8 cellular contexts compared by ENCODE assay signal in genomic region chr19:48618916-48619691, GRCh38. TPM values are rescaled to one million over a fixed set of nuclear protein-coding genes. Genes with fewer than 3 reads are reported as not detected.
A peak's percentile ranks its signal among the peaks of the same experiment; 100 is the strongest.
DNase-seq lines count a peak whose midpoint lies in the region; ATAC-seq, FAIRE-seq and TF ChIP-seq lines count a peak whose summit lies in the region.

Gene RPL18, minus strand, starts transcription at chr19:48619178. Its CDS starts 35 bp downstream, at chr19:48619143.
Gene SPHK2, plus strand, starts transcription at chr19:48619506. Its CDS starts 1,009 bp downstream, at chr19:48620515.

- TF ChIP-seq EP300 in HepG2 (IDR thresholded peaks at IDR 0.05; ENCODE audit: low read depth in 2 of 2, low read length in 2 of 2) (peak in 1 of 2 experiments; percentile 32; a peak in 1 of 4 replicates), HepG2 (CRISPR knock-in tag; IDR thresholded peaks at IDR 0.05; ENCODE audit: borderline replicate concordance) (peak; percentile 42; the same call in 1 of the 2 replicates)

- POLR2A ChIA-PET in HepG2 (lab: Yijun Ruan, JAX): interaction anchor here (0.6 to 1.6 kb wide), 41 partner anchors 9 to 1023 kb away, joined by 3 to 61 read pairs (median 5); partner anchors contain the start of genes CA11, DBP, NUCB1 and SCAF1

- H3K36me3 Mint-ChIP-seq in dendritic cell treated with granulocyte-macrophage colony-stimulating factor and Interleukin-4, amounts not matched to agents 40 ng/mL and 50 ng/mL, for 4 days (ENCODE audit: low read depth): peaks cover 69% of the 10 kb centered on the region

- H3K27ac ChIP-seq in C4-2B: peak within 1 kb of the TSS; percentile 96
- H3K27ac ChIP-seq in HepG2 (ENCODE audit: extremely low read length, insufficient read depth, low read length): peak within 1 kb of the TSS; percentile 76

- H3K27me3 ChIP-seq in HepG2 (ENCODE audit: control insufficient read depth in 1 of 2, insufficient read depth in 2 of 2, low read length in 2 of 2): no peaks in the 10 kb centered on the region; a peak in 1 of 5 replicates

- TF ChIP-seq RAD21 in HepG2 (CRISPR knock-in tag; IDR thresholded peaks at IDR 0.05): peak; percentile 7; the same call in 1 of the 2 replicates

- peak; percentile 95 for FAIRE-seq in HepG2 (lab: Jason Lieb, UNC)

- H3K4me3 Mint-ChIP-seq in dendritic cell treated with granulocyte-macrophage colony-stimulating factor and Interleukin-4, amounts not matched to agents 40 ng/mL and 50 ng/mL, for 4 days: peak within 1 kb of the TSS; percentile 97

- WGBS in HepG2 (ENCODE audit: low lambda C conversion rate): 0% methylated on average over 11 of the region's 69 CpGs

- peaks cover 74% of the 10 kb centered on the region for H3K4me1 Mint-ChIP-seq in dendritic cell treated with granulocyte-macrophage colony-stimulating factor and Interleukin-4, amounts not matched to agents 40 ng/mL and 50 ng/mL, for 4 days (ENCODE audit: low read depth)

- no TSS peak for BruUV-seq in HepG2 (replicated peaks; lab: Mats Ljungman, UMichigan)

- H3K9me3 Mint-ChIP-seq in dendritic cell treated with granulocyte-macrophage colony-stimulating factor and Interleukin-4, amounts not matched to agents 40 ng/mL and 50 ng/mL, for 4 days: no peaks in the 10 kb centered on the region

- H3K36me3 ChIP-seq in HepG2 (replicated peaks in 1 of 2; ENCODE audit: control insufficient read depth in 1 of 2, insufficient read depth in 2 of 2, low read length in 2 of 2): peaks cover 15 to 28% of the 10 kb centered on the region in 2 experiments

- intact Hi-C loops in dendritic cell treated with granulocyte-macrophage colony-stimulating factor and Interleukin-4, amounts not matched to agents 40 ng/mL and 50 ng/mL, for 4 days (cut with micrococcal nuclease): loop anchor here (1.0 kb wide), 1 partner anchor 18 kb away; the partner anchor contains the start of gene DBP
- intact Hi-C loops in HepG2 (cut with micrococcal nuclease; ENCODE audit: unreplicated experiment): loop anchor here (2.0 kb wide), 1 partner anchor 16 kb away; no protein-coding TSS in a partner anchor

- peaks cover 38% of the 10 kb centered on the region for H4K20me1 ChIP-seq in HepG2 (ENCODE audit: insufficient read depth, low read length)

- no peak for TF ChIP-seq CTCF in C4-2B (conservative IDR thresholded peaks at IDR 0.05)
- TF ChIP-seq CTCF in HepG2 (CRISPR knock-in tag; IDR thresholded peaks at IDR 0.05): peak; percentile 41

- H3K9me3 ChIP-seq in HepG2 (ENCODE audit: low read length): no peaks in the 10 kb centered on the region

- H3K4me3 ChIP-seq in HepG2 (replicated peaks in 1 of 3; ENCODE audit: insufficient read depth in 1 of 3, low read depth in 2 of 3, low read length in 3 of 3): peak within 1 kb of the TSS; percentile 89 to 99 (median 89)

- peak; percentile 87 for ATAC-seq in GM19395 (IDR thresholded peaks at IDR 0.05; ENCODE audit: unreplicated experiment)
- ATAC-seq in HG03565 (IDR thresholded peaks at IDR 0.05; ENCODE audit: unreplicated experiment): peak; percentile 73
- ATAC-seq in HepG2: peak; percentile 87

- peak; percentile 94 to 97 for TF ChIP-seq POLR2A in HepG2 (IDR thresholded peaks at IDR 0.05; ENCODE audit: insufficient read depth in 1 of 2, low read depth in 2 of 2, low read length in 2 of 2)

- in situ Hi-C loops in HepG2 (cut with HindIII; ENCODE audit: extremely low pct_ligation_motif_present, low pct_unique_long_range_greater_than_20kb): no loop called here

- H3K4me1 ChIP-seq in HepG2 (ENCODE audit: insufficient read depth, low read length): peaks cover 51% of the 10 kb centered on the region

- H3K79me2 ChIP-seq in HepG2 (ENCODE audit: insufficient read depth, low read length): peaks cover 33% of the 10 kb centered on the region

- DNase-seq in NCI-H774 (lab: John Stamatoyannopoulos, UW): peak; percentile 99
- DNase-seq in activated CD4-positive, alpha-beta T cell treated with anti-CD3 and anti-CD28 coated beads, Interleukin-2, amount 50 U/mL, for 4 hours: peak; percentile 89 to 93
- DNase-seq in HepG2 (ENCODE audit: low spot score): peak; percentile 99
- peak; percentile 94 for DNase-seq in stimulated activated CD4-positive, alpha-beta T cell treated with anti-CD3 and anti-CD28 coated beads, Interleukin-4, amount 100 ng/mL, for 1 hour

- CTCF ChIA-PET in HepG2 (lab: Yijun Ruan, JAX; ENCODE audit: low intra/inter-chr PET ratio, low total read pairs): no interaction called here

- peak within 1 kb of the TSS; percentile 96 for H3K9ac ChIP-seq in HepG2 (ENCODE audit: insufficient read depth, low read depth, low read length)

- H3K4me2 ChIP-seq in HepG2 (ENCODE audit: low read depth, low read length): peak within 1 kb of the TSS; percentile 93

- no peaks in the 10 kb centered on the region for H3K27me3 Mint-ChIP-seq in dendritic cell treated with granulocyte-macrophage colony-stimulating factor and Interleukin-4, amounts not matched to agents 40 ng/mL and 50 ng/mL, for 4 days

- no peak within 1 kb of the TSS for H2AFZ ChIP-seq in HepG2 (ENCODE audit: low read length)

- H3K27ac Mint-ChIP-seq in dendritic cell treated with granulocyte-macrophage colony-stimulating factor and Interleukin-4, amounts not matched to agents 40 ng/mL and 50 ng/mL, for 4 days: peak within 1 kb of the TSS; percentile 96

TF ChIP-seq in HepG2, 621 proteins besides CTCF, POLR2A, EP300 and RAD21 (continues in another document):
- no peak for TF ChIP-seq CBX2 (IDR thresholded peaks at IDR 0.05; ENCODE audit: low read depth, low read length)
- no peak for TF ChIP-seq CBX2 (CRISPR knock-in tag; IDR thresholded peaks at IDR 0.05; ENCODE audit: low read depth)
- peak; percentile 56; the same call in 1 of the 2 replicates for TF ChIP-seq FOXJ3 (CRISPR knock-in tag; IDR thresholded peaks at IDR 0.05; ENCODE audit: borderline replicate concordance)
- peak; percentile 99 for TF ChIP-seq ELF1 (CRISPR knock-in tag; IDR thresholded peaks at IDR 0.05)
- no peak for TF ChIP-seq SOX6 (IDR thresholded peaks at IDR 0.05)
- peak; percentile 77 for TF ChIP-seq SOX6 (CRISPR knock-in tag; IDR thresholded peaks at IDR 0.05)
- peak; percentile 87 for TF ChIP-seq NFKBIZ (CRISPR knock-in tag; IDR thresholded peaks at IDR 0.05)
- TF ChIP-seq ZMAT3 (CRISPR knock-in tag; conservative IDR thresholded peaks at IDR 0.05): peak; percentile 87
- TF ChIP-seq ZFP41 (CRISPR knock-in tag; IDR thresholded peaks at IDR 0.05; ENCODE audit: borderline replicate concordance): peak; percentile 60; the same call in 1 of the 2 replicates
- peak; percentile 94 for TF ChIP-seq PHF5A (CRISPR knock-in tag; IDR thresholded peaks at IDR 0.05; ENCODE audit: low read depth, unreplicated experiment)
- 0 out of 2 replicates have a peak, but pooled peaks have one; percentile 76 for TF ChIP-seq ZNF569 (CRISPR knock-in tag; IDR thresholded peaks at IDR 0.05; ENCODE audit: borderline replicate concordance)

RNA-seq across cellular contexts. Expression of gene RPL18, which starts in this region (rescaled TPM):
- 1,485 and 1,498 TPM in 2 replicates for total RNA-seq in HepG2 (2016; rRNA removed; fragmentation: Illumina TruSeq; extraction: Trizol)
- 2,025 and 2,222 TPM in 2 replicates for total RNA-seq in HepG2 (2016; cell fraction: cytosol; rRNA removed; fragmentation: Illumina TruSeq; extraction: Trizol; ENCODE audit: low read depth)
- 1,518 and 1,544 TPM in 2 replicates for total RNA-seq in HepG2 (2016; cell fraction: insoluble cytoplasmic fraction; rRNA removed; fragmentation: Illumina TruSeq; extraction: Trizol)
- total RNA-seq in HepG2 (2016; cell fraction: membrane; rRNA removed; fragmentation: Illumina TruSeq; extraction: Trizol): 3,207 and 3,209 TPM in 2 replicates
- total RNA-seq in HepG2 (2016; cell fraction: nucleus; rRNA removed; fragmentation: Illumina TruSeq; extraction: Trizol): 626 and 716 TPM in 2 replicates
- polyA plus RNA-seq in HepG2 (2011; rRNA removed): 1,639 and 1,894 TPM in 2 replicates
- 2,410 and 2,836 TPM in 2 replicates for polyA plus RNA-seq in HepG2 (2011; cell fraction: cytosol; rRNA removed)
- polyA plus RNA-seq in HepG2 (2011; cell fraction: nucleus; rRNA removed): 774 and 847 TPM in 2 replicates
- 1,965 and 2,530 TPM in 2 replicates for polyA plus RNA-seq in HepG2 (2012)
- polyA plus RNA-seq in HepG2 (2016; cell fraction: cytosol; fragmentation: Illumina TruSeq; extraction: Trizol; ENCODE audit: low read depth): 2,734 and 3,086 TPM in 2 replicates
- polyA plus RNA-seq in HepG2 (2016; cell fraction: insoluble cytoplasmic fraction; fragmentation: Illumina TruSeq; extraction: Trizol; ENCODE audit: low read depth): 1,714 and 1,747 TPM in 2 replicates
- polyA plus RNA-seq in HepG2 (2016; cell fraction: membrane; fragmentation: Illumina TruSeq; extraction: Trizol; ENCODE audit: low read depth): 3,734 and 3,811 TPM in 2 replicates
- polyA plus RNA-seq in HepG2 (2016; cell fraction: nucleus; fragmentation: Illumina TruSeq; extraction: Trizol; ENCODE audit: insufficient read depth, low read depth): 1,314 and 1,387 TPM in 2 replicates
- polyA minus RNA-seq in HepG2 (2011; rRNA and poly(A)+ RNA removed; ENCODE audit: low replicate concordance): 713 and 1,028 TPM in 2 replicates
- polyA minus RNA-seq in HepG2 (2011; cell fraction: cytosol; rRNA and poly(A)+ RNA removed): 556 and 566 TPM in 2 replicates
- 180 and 193 TPM in 2 replicates for polyA minus RNA-seq in HepG2 (2011; cell fraction: nucleus; rRNA and poly(A)+ RNA removed)

RNA-seq across cellular contexts. Expression of gene SPHK2, which starts in this region (rescaled TPM):
- 11.1 and 14.4 TPM in 2 replicates for total RNA-seq in HepG2 (2016; rRNA removed; fragmentation: Illumina TruSeq; extraction: Trizol)
- total RNA-seq in HepG2 (2016; cell fraction: cytosol; rRNA removed; fragmentation: Illumina TruSeq; extraction: Trizol; ENCODE audit: low read depth): 5.0 and 6.0 TPM in 2 replicates
- total RNA-seq in HepG2 (2016; cell fraction: insoluble cytoplasmic fraction; rRNA removed; fragmentation: Illumina TruSeq; extraction: Trizol): 8.9 and 15.9 TPM in 2 replicates
- total RNA-seq in HepG2 (2016; cell fraction: membrane; rRNA removed; fragmentation: Illumina TruSeq; extraction: Trizol): 10.7 and 12.1 TPM in 2 replicates
- total RNA-seq in HepG2 (2016; cell fraction: nucleus; rRNA removed; fragmentation: Illumina TruSeq; extraction: Trizol): 10.2 and 11.3 TPM in 2 replicates
- 2.9 and 4.5 TPM in 2 replicates for polyA plus RNA-seq in HepG2 (2011; rRNA removed)
- polyA plus RNA-seq in HepG2 (2011; cell fraction: cytosol; rRNA removed): 2.2 and 3.8 TPM in 2 replicates
- 17.1 and 20.8 TPM in 2 replicates for polyA plus RNA-seq in HepG2 (2011; cell fraction: nucleus; rRNA removed)
- polyA plus RNA-seq in HepG2 (2012): 2.8 and 3.1 TPM in 2 replicates
- polyA plus RNA-seq in HepG2 (2016; cell fraction: cytosol; fragmentation: Illumina TruSeq; extraction: Trizol; ENCODE audit: low read depth): 3.0 and 3.7 TPM in 2 replicates
- 10.5 and 14.1 TPM in 2 replicates for polyA plus RNA-seq in HepG2 (2016; cell fraction: insoluble cytoplasmic fraction; fragmentation: Illumina TruSeq; extraction: Trizol; ENCODE audit: low read depth)
- polyA plus RNA-seq in HepG2 (2016; cell fraction: membrane; fragmentation: Illumina TruSeq; extraction: Trizol; ENCODE audit: low read depth): 7.7 and 9.4 TPM in 2 replicates
- 24.3 and 24.6 TPM in 2 replicates for polyA plus RNA-seq in HepG2 (2016; cell fraction: nucleus; fragmentation: Illumina TruSeq; extraction: Trizol; ENCODE audit: insufficient read depth, low read depth)
- 11.6 and 13.3 TPM in 2 replicates for polyA minus RNA-seq in HepG2 (2011; rRNA and poly(A)+ RNA removed; ENCODE audit: low replicate concordance)
- 3.5 and 3.8 TPM in 2 replicates for polyA minus RNA-seq in HepG2 (2011; cell fraction: cytosol; rRNA and poly(A)+ RNA removed)
- 9.0 and 10.2 TPM in 2 replicates for polyA minus RNA-seq in HepG2 (2011; cell fraction: nucleus; rRNA and poly(A)+ RNA removed)

Comparison
In these comparisons a context has a peak if more than half of its experiments do, and no peak if none do; other contexts are left out.
1. Peak in every context shown above with its lines: DNase-seq, ATAC-seq, H3K4me3 ChIP-seq and H3K27ac ChIP-seq.